Comparison of ENCODE assay signal across 25 cellular contexts in genomic region chr18:8493141-8493540, GRCh38.
"Had no signal": no experiment of that assay in that cellular context is flagged by ENCODE, and none has a peak within 500 bp of the region (broad histone marks: within the 10 kb centered on the region; RNA-seq: fewer than 3 reads in every experiment).

No MANE protein-coding gene starts in this region.

- H3K9me3 Mint-ChIP-seq: activated CD8-positive, alpha-beta T cell treated with anti-CD3 and anti-CD28 coated beads for 36 hours; activated naive CD4-positive, alpha-beta T cell treated with anti-CD3 and anti-CD28 coated beads, Interleukin-2, amount 10 ng/mL, durations not matched to agents 7 days and 5 days; activated T-cell treated with anti-CD3 and anti-CD28 coated beads, Interleukin-2, amount 50 U/mL, for 24 hours had no signal

- H3K4me3 Mint-ChIP-seq: activated CD8-positive, alpha-beta memory T cell treated with anti-CD3 and anti-CD28 coated beads, Interleukin-2, amount 10 ng/mL, durations not matched to agents 7 days and 5 days; activated CD8-positive, alpha-beta T cell treated with anti-CD3 and anti-CD28 coated beads for 36 hours; activated naive CD4-positive, alpha-beta T cell treated with anti-CD3 and anti-CD28 coated beads, Interleukin-2, amount 10 ng/mL, durations not matched to agents 7 days and 5 days; activated naive CD8-positive, alpha-beta T cell treated with anti-CD3 and anti-CD28 coated beads, Interleukin-2, amount 10 ng/mL, durations not matched to agents 7 days and 5 days; activated T-cell treated with anti-CD3 and anti-CD28 coated beads, Interleukin-2, amount 50 U/mL, for 24 hours; activated T-cell treated with anti-CD3 and anti-CD28 coated beads, Interleukin-2, amount 50 U/mL, for 72 hours; brain; WTC11 had no signal

- H3K36me3 Mint-ChIP-seq: activated CD8-positive, alpha-beta memory T cell treated with anti-CD3 and anti-CD28 coated beads, Interleukin-2, amount 10 ng/mL, durations not matched to agents 7 days and 5 days; activated naive CD4-positive, alpha-beta T cell treated with anti-CD3 and anti-CD28 coated beads, Interleukin-2, amount 10 ng/mL, durations not matched to agents 7 days and 5 days; activated naive CD4-positive, alpha-beta T cell treated with anti-CD3 and anti-CD28 coated beads, Interleukin-2, amount 50 U/mL, for 72 hours; activated naive CD8-positive, alpha-beta T cell treated with anti-CD3 and anti-CD28 coated beads, Interleukin-2, amount 10 ng/mL, durations not matched to agents 7 days and 5 days; brain had no signal

- ATAC-seq: activated CD8-positive, alpha-beta memory T cell treated with anti-CD3 and anti-CD28 coated beads, Interleukin-2, amount 10 ng/mL, durations not matched to agents 7 days and 5 days; activated CD8-positive, alpha-beta T cell treated with anti-CD3 and anti-CD28 coated beads for 36 hours; activated naive CD4-positive, alpha-beta T cell treated with anti-CD3 and anti-CD28 coated beads, Interleukin-2, amount 50 U/mL, for 72 hours; activated T-cell treated with anti-CD3 and anti-CD28 coated beads, Interleukin-2, amount 50 U/mL, for 72 hours; gastroesophageal sphincter; WTC11 had no signal

- H3K27ac Mint-ChIP-seq: activated CD8-positive, alpha-beta memory T cell treated with anti-CD3 and anti-CD28 coated beads, Interleukin-2, amount 10 ng/mL, durations not matched to agents 7 days and 5 days; activated CD8-positive, alpha-beta T cell treated with anti-CD3 and anti-CD28 coated beads for 36 hours; activated naive CD4-positive, alpha-beta T cell treated with anti-CD3 and anti-CD28 coated beads, Interleukin-2, amount 10 ng/mL, durations not matched to agents 7 days and 5 days; activated naive CD4-positive, alpha-beta T cell treated with anti-CD3 and anti-CD28 coated beads, Interleukin-2, amount 50 U/mL, for 72 hours; activated naive CD8-positive, alpha-beta T cell treated with anti-CD3 and anti-CD28 coated beads, Interleukin-2, amount 10 ng/mL, durations not matched to agents 7 days and 5 days; activated T-cell treated with anti-CD3 and anti-CD28 coated beads, Interleukin-2, amount 50 U/mL, for 24 hours; activated T-cell treated with anti-CD3 and anti-CD28 coated beads, Interleukin-2, amount 50 U/mL, for 72 hours; brain; WTC11 had no signal

- DNase-seq: activated CD4-positive, alpha-beta T cell treated with anti-CD3 and anti-CD28 coated beads for 1 hour; activated CD4-positive, alpha-beta T cell treated with anti-CD3 and anti-CD28 coated beads for 4 hours; activated CD4-positive, alpha-beta T cell treated with anti-CD3 and anti-CD28 coated beads, Interleukin-2, amount 50 U/mL, for 1 hour; activated CD4-positive, alpha-beta T cell treated with anti-CD3 and anti-CD28 coated beads, Interleukin-2, amount 50 U/mL, for 48 hours; activated CD8-positive, alpha-beta memory T cell treated with anti-CD3 and anti-CD28 coated beads, Interleukin-2, amount 10 ng/mL, durations not matched to agents 7 days and 5 days; activated CD8-positive, alpha-beta memory T cell treated with anti-CD3 and anti-CD28 coated beads, Interleukin-2, amount 50 U/mL, for 48 hours; activated CD8-positive, alpha-beta T cell treated with anti-CD3 and anti-CD28 coated beads for 36 hours; activated gamma-delta T cell; activated naive CD4-positive, alpha-beta T cell; activated naive CD4-positive, alpha-beta T cell treated with anti-CD3 and anti-CD28 coated beads, Interleukin-2, amount 10 ng/mL, durations not matched to agents 7 days and 5 days; activated naive CD8-positive, alpha-beta T cell treated with anti-CD3 and anti-CD28 coated beads, Interleukin-2, amount 10 ng/mL, durations not matched to agents 7 days and 5 days; activated T-cell treated with anti-CD3 and anti-CD28 coated beads for 4 hours; activated T-cell treated with anti-CD3 and anti-CD28 coated beads, Interleukin-2, amount 50 U/mL, for 24 hours; activated T-cell treated with anti-CD3 and anti-CD28 coated beads, Interleukin-2, amount 50 U/mL, for 72 hours; central memory CD4-positive, alpha-beta T cell; cerebellar nuclear complex; colonic mucosa; effector CD8-positive, alpha-beta T cell; esophagus squamous epithelium; foreskin melanocyte; T-helper 2 cell had no signal

- H3K4me1 Mint-ChIP-seq: activated CD8-positive, alpha-beta memory T cell treated with anti-CD3 and anti-CD28 coated beads, Interleukin-2, amount 10 ng/mL, durations not matched to agents 7 days and 5 days; activated naive CD4-positive, alpha-beta T cell treated with anti-CD3 and anti-CD28 coated beads, Interleukin-2, amount 10 ng/mL, durations not matched to agents 7 days and 5 days; activated naive CD8-positive, alpha-beta T cell treated with anti-CD3 and anti-CD28 coated beads, Interleukin-2, amount 10 ng/mL, durations not matched to agents 7 days and 5 days; brain had no signal
